Comparison of ENCODE assay signal across 27 cellular contexts in genomic region chr3:126498936-126499335, GRCh38.
DNase-seq lines count a peak whose midpoint lies in the region; ATAC-seq, FAIRE-seq and TF ChIP-seq lines count a peak whose summit lies in the region.
"Had no signal": no experiment of that assay in that cellular context is flagged by ENCODE, and none has a peak within 500 bp of the region (broad histone marks: within the 10 kb centered on the region; RNA-seq: fewer than 3 reads in every experiment).

No MANE protein-coding gene starts in this region.

- ATAC-seq in DND-41 (ENCODE audit: insufficient read depth, low read depth) (no peak), HG03280 (IDR thresholded peaks at IDR 0.05; ENCODE audit: unreplicated experiment) (no peak)
- ATAC-seq: body of pancreas, psoas muscle, sciatic nerve had no signal

- FAIRE-seq in D721Med (lab: Jason Lieb, UNC), result no peak
- FAIRE-seq: islet of Langerhans had no signal

- H3K9ac ChIP-seq in BLaER1 (no peak overlapping the region), DND-41 (ENCODE audit: low read depth, low read length) (no peak overlapping the region)

- no peaks in the 10 kb centered on the region for H3K9me3 ChIP-seq in BLaER1
- no peaks in the 10 kb centered on the region for H3K9me3 ChIP-seq in DND-41 (ENCODE audit: insufficient read depth, low read length, severe bottlenecking)
- H3K9me3 ChIP-seq: body of pancreas, left ventricle myocardium inferior, Peyer's patch, psoas muscle, tibial nerve had no signal

- peak overlapping the region; percentile 75 for H3K4me2 ChIP-seq in BLaER1
- no peak overlapping the region for H3K4me2 ChIP-seq in DND-41 (ENCODE audit: insufficient read depth, low read length)

- H3K36me3 ChIP-seq in BLaER1 (no peaks in the 10 kb centered on the region), DND-41 (ENCODE audit: insufficient read depth, low read length) (no peaks in the 10 kb centered on the region)
- H3K36me3 ChIP-seq: left ventricle myocardium inferior, Peyer's patch, SJCRH30, tibial nerve had no signal

- 0 out of 2 replicates have a peak overlapping the region, but pooled peaks have one; percentile 49 for H2AFZ ChIP-seq in DND-41 (ENCODE audit: low read depth, low read length)

- H3K27ac ChIP-seq in BLaER1 (no peak overlapping the region), DND-41 (ENCODE audit: low read length) (peak overlapping the region; percentile 50)
- H3K27ac ChIP-seq: body of pancreas, left ventricle myocardium inferior, Peyer's patch, psoas muscle, SJCRH30, tibial nerve had no signal

- H3K4me1 ChIP-seq in BLaER1 (peaks cover 82% of the 10 kb centered on the region), DND-41 (ENCODE audit: insufficient read depth, low read length) (peaks cover 53% of the 10 kb centered on the region)
- H3K4me1 ChIP-seq: body of pancreas, Peyer's patch, psoas muscle, SJCRH30 had no signal

- TF ChIP-seq CTCF in DND-41 (IDR thresholded peaks at IDR 0.05; ENCODE audit: borderline replicate concordance, extremely low read depth, low read length, poor library complexity, severe bottlenecking), result peak; percentile 35
- no peak for TF ChIP-seq CTCF in D721Med (IDR thresholded peaks at IDR 0.05; ENCODE audit: insufficient read depth, missing control alignments)

- H3K4me3 ChIP-seq in BLaER1, result no peak overlapping the region
- H3K4me3 ChIP-seq in DND-41 (ENCODE audit: low read depth in 1 of 2, low read length in 2 of 2), result no peak overlapping the region
- H3K4me3 ChIP-seq: body of pancreas, left ventricle myocardium inferior, Peyer's patch, psoas muscle, SJCRH30, tibial nerve had no signal

- H3K79me2 ChIP-seq in DND-41 (ENCODE audit: insufficient read depth, low read length), result no peaks in the 10 kb centered on the region

- peak; percentile 32 for DNase-seq in DND-41
- DNase-seq in NCI-H69 (lab: John Stamatoyannopoulos, UW), result peak; percentile 19
- DNase-seq in iPS-NIHi7 (ENCODE audit: extremely low spot score), result peak; percentile 65
- no peak for DNase-seq in NCI-H510A (lab: John Stamatoyannopoulos, UW)
- DNase-seq in D721Med (ENCODE audit: insufficient read length, low spot score), result no peak
- DNase-seq: activated CD4-positive, alpha-beta T cell treated with anti-CD3 and anti-CD28 coated beads for 48 hours; activated gamma-delta T cell treated with Interleukin-2 at 50 U/mL for 16 hours; activated T-cell treated with anti-CD3 and anti-CD28 coated beads, Interleukin-2, amount 50 U/mL, for 24 hours; body of pancreas; COR-L47; DMS79; Karpas-422; left ventricle myocardium inferior; NCI-H1417 treated with DMSO at 0.1 percent for 48 hours; NCI-H2081 treated with DMSO at 0.1 percent for 48 hours; NCI-H226; occipital lobe; Peyer's patch; psoas muscle; SJCRH30; stimulated activated CD4-positive, alpha-beta T cell treated with anti-CD3 and anti-CD28 coated beads, Interleukin-4, amount 100 ng/mL, for 1 hour; T-helper 9 cell had no signal

- no peaks in the 10 kb centered on the region for H3K27me3 ChIP-seq in BLaER1
- H3K27me3 ChIP-seq in DND-41 (ENCODE audit: insufficient read depth, low read length, poor library complexity), result peaks cover 3% of the 10 kb centered on the region
- H3K27me3 ChIP-seq: body of pancreas, Peyer's patch, SJCRH30, tibial nerve had no signal

- H4K20me1 ChIP-seq in BLaER1 (no peaks in the 10 kb centered on the region), DND-41 (ENCODE audit: insufficient read depth, low read length) (0 out of 2 replicates have a peak, but pooled peaks cover 4% of the 10 kb centered on the region)

Comparison
In these comparisons a context has a peak if more than half of its experiments do, and no peak if none do; other contexts are left out.
1. DNase-seq: peak in DND-41 (single experiment), NCI-H69 (single experiment) and iPS-NIHi7 (single experiment); none in NCI-H510A (single experiment) and D721Med (single experiment).